In genomic region chr9:108761530-108762347, GRCh38 we compare ENCODE assay signal across 8 cellular contexts.
DNase-seq lines count a peak whose midpoint lies in the region; ATAC-seq and TF ChIP-seq lines count a peak whose summit lies in the region.

No MANE protein-coding gene starts in this region.

- H3K4me1 ChIP-seq in RWPE2 (ENCODE audit: insufficient read depth, poor library complexity, severe bottlenecking), result no peaks in the 10 kb centered on the region
- peaks cover 0 to 7% of the 10 kb centered on the region in 2 donors for H3K4me1 ChIP-seq in left lung

- H3K4me3 ChIP-seq in RWPE2 (ENCODE audit: severe bottlenecking) (no peak overlapping the region), left lung (no peak overlapping the region)

- ATAC-seq in GM18502 (IDR thresholded peaks at IDR 0.05; ENCODE audit: poor library complexity, unreplicated experiment) (peak; percentile 71), RWPE2 (ENCODE audit: low read depth) (peak; percentile 74), left lung (peak; percentile 95), HG02852 (IDR thresholded peaks at IDR 0.05; ENCODE audit: unreplicated experiment) (no peak)

- H3K27me3 ChIP-seq in RWPE2 (ENCODE audit: insufficient read depth, poor library complexity, severe bottlenecking) (no peaks in the 10 kb centered on the region), left lung (no peaks in the 10 kb centered on the region)

- H3K27ac ChIP-seq in RWPE2 (ENCODE audit: poor library complexity, severe bottlenecking) (no peak overlapping the region), left lung (no peak overlapping the region)

- H3K9me3 ChIP-seq in RWPE2 (ENCODE audit: severe bottlenecking) (no peaks in the 10 kb centered on the region), left lung (no peaks in the 10 kb centered on the region)

- intact Hi-C loops in left lung (cut with DNase I), result no loop called here

- TF ChIP-seq CTCF in RWPE2 (IDR thresholded peaks at IDR 0.05; ENCODE audit: poor library complexity, severe bottlenecking) (peak; percentile 96), left lung (IDR thresholded peaks at IDR 0.05) (peak; percentile 84 to 87)

- DNase-seq in AG20443 (ENCODE audit: low spot score), result peak; percentile 88
- peak; percentile 45 for DNase-seq in HuH-7.5 (ENCODE audit: low spot score)
- DNase-seq in RWPE2 (ENCODE audit: low spot score), result no peak
- DNase-seq in cerebellum (ENCODE audit: low spot score), result peak; percentile 6
- peak in 1 of 2 donors; percentile 41 for DNase-seq in left lung
- peak; percentile 1 for DNase-seq in stimulated activated CD8-positive, alpha-beta memory T cell treated with anti-CD3 and anti-CD28 coated beads, Interleukin-15, amount 100 ng/mL, for 24 hours (ENCODE audit: low read depth)

- no peaks in the 10 kb centered on the region for H3K36me3 ChIP-seq in RWPE2 (ENCODE audit: low read depth)
- no peaks in the 10 kb centered on the region for H3K36me3 ChIP-seq in left lung
